In the genomic region with DNA sequence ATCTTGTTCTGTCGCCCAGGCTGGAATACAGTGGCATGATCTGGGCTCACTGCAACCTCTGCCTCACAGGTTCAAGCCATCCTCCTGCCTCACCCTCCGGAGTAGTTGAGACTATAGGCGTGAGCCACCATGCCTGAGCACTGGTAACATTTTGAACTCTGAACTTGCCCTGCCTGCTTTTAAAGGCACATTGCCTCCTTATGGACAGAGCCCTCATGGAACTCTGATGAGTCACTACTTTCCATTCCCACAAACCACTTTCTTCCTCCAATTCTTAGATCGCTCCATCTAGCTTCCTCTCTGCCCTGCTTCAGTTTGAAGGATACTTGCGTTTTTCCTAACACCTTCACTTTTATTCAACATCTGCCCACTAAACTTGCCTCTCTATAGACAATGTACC, we compare ENCODE assay signal across 24 cellular contexts. TPM values are rescaled to one million over a fixed set of nuclear protein-coding genes. Genes with fewer than 3 reads are reported as not detected.
A peak's percentile ranks its signal among the peaks of the same experiment; 100 is the strongest.
DNase-seq lines count a peak whose midpoint lies in the region; ATAC-seq and TF ChIP-seq lines count a peak whose summit lies in the region.
"Had no signal": no experiment of that assay in that cellular context is flagged by ENCODE, and none has a peak within 500 bp of the region (broad histone marks: within the 10 kb centered on the region; RNA-seq: fewer than 3 reads in every experiment).

No MANE protein-coding gene starts in this region.

- H3K79me2 ChIP-seq in fibroblast of lung (ENCODE audit: control insufficient read depth, insufficient read depth, low read length): no peaks in the 10 kb centered on the region

- H3K36me3 ChIP-seq in fibroblast of lung (ENCODE audit: control insufficient read depth, insufficient read depth, low read length): no peaks in the 10 kb centered on the region
- H3K36me3 ChIP-seq: thyroid gland had no signal

- no peaks in the 10 kb centered on the region for H3K27me3 ChIP-seq in fibroblast of lung (ENCODE audit: control insufficient read depth, insufficient read depth, low read length)
- H3K27me3 ChIP-seq: thyroid gland had no signal

- no peak for ATAC-seq in GM21825 (IDR thresholded peaks at IDR 0.05; ENCODE audit: unreplicated experiment)
- ATAC-seq: activated T-helper 17 cell treated with anti-CD3 and anti-CD28 coated beads, Interleukin-2, amount 50 U/mL, for 72 hours; natural killer cell; stimulated activated effector memory CD8-positive, alpha-beta T cell treated with anti-CD3 and anti-CD28 coated beads, Interleukin-12 subunit alpha, Interleukin-12 subunit beta, amount 100 ng/mL, for 72 hours had no signal

- H3K4me2 ChIP-seq in fibroblast of lung (ENCODE audit: extremely low read depth, insufficient read depth, low read length): no peak overlapping the region

- H3K9me3 ChIP-seq in fibroblast of lung (ENCODE audit: control insufficient read depth, insufficient read depth, low read depth, low read length): no peaks in the 10 kb centered on the region
- H3K9me3 ChIP-seq: thyroid gland had no signal

- H4K20me1 ChIP-seq in fibroblast of lung (ENCODE audit: control insufficient read depth, extremely low read depth, insufficient read depth, low read length): no peaks in the 10 kb centered on the region

- TF ChIP-seq CTCF in fibroblast of lung (conservative IDR thresholded peaks at IDR 0.05 in 1 of 2, IDR thresholded peaks at IDR 0.05 in 1 of 2; ENCODE audit: low read depth in 1 of 2, low read length in 2 of 2): no peak

- in situ Hi-C loops in SK-MEL-5 (cut with HindIII; ENCODE audit: low pct_unique_long_range_greater_than_20kb, low sequenced_read_pairs): no loop called here

- no peak overlapping the region for H3K4me3 ChIP-seq in fibroblast of lung (replicated peaks in 1 of 4; ENCODE audit: control extremely low read depth in 1 of 4, insufficient read depth in 1 of 4, low read depth in 3 of 4, low read length in 4 of 4)
- H3K4me3 ChIP-seq: thyroid gland had no signal

- H3K9ac ChIP-seq in fibroblast of lung (ENCODE audit: insufficient read depth, low read length): no peak overlapping the region

- no peak overlapping the region for H2AFZ ChIP-seq in fibroblast of lung (ENCODE audit: low read length)

- DNase-seq in HCEC 1CT (peak; percentile 49), SK-MEL-5 (ENCODE audit: low read depth, low spot score) (peak; percentile 35), fibroblast of lung (ENCODE audit: low read depth in 2 of 2) (peak; percentile 17 to 59), stromal cell of bone marrow (ENCODE audit: low read depth) (peak; percentile 18), ureter (ENCODE audit: low spot score) (no peak), NCI-H526 (lab: John Stamatoyannopoulos, UW) (no peak)
- DNase-seq: activated CD8-positive, alpha-beta memory T cell treated with anti-CD3 and anti-CD28 coated beads for 24 hours; C1 segment of cervical spinal cord; GOT3; natural killer cell; NCI-H187 treated with DMSO at 0.1 percent for 48 hours; NCI-H510A; SHP77 treated with DMSO at 0.1 percent for 48 hours; stimulated activated CD4-positive, alpha-beta T cell treated with anti-CD3 and anti-CD28 coated beads, Interleukin-12 subunit alpha, Interleukin-12 subunit beta, amount 100 ng/mL, for 4 hours; T-helper 2 cell; thyroid gland had no signal

- H3K27ac ChIP-seq in fibroblast of lung (ENCODE audit: insufficient read depth, low read length): no peak overlapping the region
- H3K27ac ChIP-seq: thyroid gland had no signal

- H3K4me1 ChIP-seq in fibroblast of lung (ENCODE audit: control insufficient read depth, extremely low read depth, insufficient read depth, low read length): peaks cover 6% of the 10 kb centered on the region

RNA-seq across cellular contexts. Expression of a gene that starts 38.1 kb away (rescaled TPM):
- not detected in 2 replicates for total RNA-seq in SK-MEL-5 (2014; rRNA removed; shearing (Covaris generic))
- not detected in 2 replicates for polyA plus RNA-seq in SK-MEL-5 (2015; cell fraction: cytosol; rRNA removed)
- not detected in 2 replicates for polyA plus RNA-seq in SK-MEL-5 (2015; cell fraction: nucleus; rRNA removed)
- not detected in 2 replicates for total RNA-seq in fibroblast of lung
- polyA plus RNA-seq in fibroblast of lung: not detected in 2 replicates
- not detected in 2 replicates for polyA plus RNA-seq in fibroblast of lung (2012)
- not detected in 2 replicates for polyA minus RNA-seq in fibroblast of lung (ENCODE audit: low replicate concordance)
- not detected for total RNA-seq in ureter
- total RNA-seq: activated T-helper 17 cell treated with anti-CD3 and anti-CD28 coated beads, Interleukin-2, amount 50 U/mL, for 72 hours; cerebellum; liver; MCF 10A; natural killer cell; pulmonary artery endothelial cell; thyroid gland had no signal
- polyA plus RNA-seq: adipose tissue, liver had no signal

RNA-seq across cellular contexts. Expression of a gene that starts 49.3 kb away (rescaled TPM):
- 43.6 and 54.7 TPM in 2 replicates for total RNA-seq in SK-MEL-5 (2014; rRNA removed; shearing (Covaris generic))
- polyA plus RNA-seq in SK-MEL-5 (2015; cell fraction: cytosol; rRNA removed): 22.4 and 29.0 TPM in 2 replicates
- polyA plus RNA-seq in SK-MEL-5 (2015; cell fraction: nucleus; rRNA removed): 45.2 and 50.7 TPM in 2 replicates
- 37.5 and 42.9 TPM in 2 replicates for total RNA-seq in fibroblast of lung
- 26.1 and 36.0 TPM in 2 replicates for polyA plus RNA-seq in fibroblast of lung
- 15.5 and 19.8 TPM in 2 replicates for polyA plus RNA-seq in fibroblast of lung (2012)
- polyA minus RNA-seq in fibroblast of lung (ENCODE audit: low replicate concordance): 2.1 and 6.6 TPM in 2 replicates
- 66.3 TPM for total RNA-seq in ureter

Comparison
In these comparisons a context has a peak if more than half of its experiments do, and no peak if none do; other contexts are left out.
1. DNase-seq: peak in HCEC 1CT (single experiment), SK-MEL-5 (single experiment), fibroblast of lung (2 of 2) and stromal cell of bone marrow (single experiment); none in ureter (single experiment) and NCI-H526 (0 of 2).